22 cellular contexts compared by ENCODE assay signal in the genomic region with DNA sequence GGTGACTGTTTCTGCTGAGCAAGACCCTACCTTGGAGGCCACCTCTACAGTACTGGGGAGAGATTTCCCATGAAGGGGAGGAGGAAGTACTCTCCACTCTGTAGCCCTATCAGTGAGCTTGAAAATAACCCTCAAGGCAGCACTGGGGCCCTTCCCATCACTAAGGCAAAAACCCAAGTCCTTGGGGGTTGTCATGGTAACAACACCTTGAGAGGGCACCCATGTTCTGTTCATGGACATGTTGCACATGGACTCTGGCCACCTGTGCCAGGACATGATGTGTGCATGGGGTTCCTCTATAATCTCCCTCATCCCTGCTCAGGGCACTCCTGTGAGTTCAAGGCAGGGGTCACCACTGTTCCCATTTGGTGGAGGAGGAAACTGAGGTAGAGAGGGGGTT. TPM values are rescaled to one million over a fixed set of nuclear protein-coding genes. Genes with fewer than 3 reads are reported as not detected.
"Had no signal": no experiment of that assay in that cellular context is flagged by ENCODE, and none has a peak within 500 bp of the region (broad histone marks: within the 10 kb centered on the region; RNA-seq: fewer than 3 reads in every experiment).

No MANE protein-coding gene starts in this region.

- H3K27me3 ChIP-seq: MG63 had no signal

- H3K9me3 ChIP-seq: MG63, SK-N-SH had no signal

- DNase-seq: Karpas-422, KG1, MG63, NCI-H1092, NCI-H1105 treated with DMSO at 0.1 percent for 48 hours, NCI-H1417 treated with DMSO at 0.1 percent for 48 hours, NCI-H146, NCI-H1694 treated with DMSO at 0.1 percent for 48 hours, NCI-H1930, NCI-H2081, NCI-H2107, NCI-H226, NCI-H446, NCI-H510A, NCI-H524 treated with DMSO at 0.1 percent for 48 hours, NCI-H69, NCI-H774, RPMI8226, SHP77, SK-N-SH had no signal

- H3K27ac ChIP-seq: HL-60 had no signal

- H3K36me3 ChIP-seq: MG63 had no signal

- H3K4me3 ChIP-seq: MG63 had no signal

RNA-seq across cellular contexts. Expression of gene CAMP, which starts 24.2 kb away (rescaled TPM):
- total RNA-seq: SK-MEL-5 had no signal
